30 cellular contexts compared by ENCODE assay signal in the genomic region with DNA sequence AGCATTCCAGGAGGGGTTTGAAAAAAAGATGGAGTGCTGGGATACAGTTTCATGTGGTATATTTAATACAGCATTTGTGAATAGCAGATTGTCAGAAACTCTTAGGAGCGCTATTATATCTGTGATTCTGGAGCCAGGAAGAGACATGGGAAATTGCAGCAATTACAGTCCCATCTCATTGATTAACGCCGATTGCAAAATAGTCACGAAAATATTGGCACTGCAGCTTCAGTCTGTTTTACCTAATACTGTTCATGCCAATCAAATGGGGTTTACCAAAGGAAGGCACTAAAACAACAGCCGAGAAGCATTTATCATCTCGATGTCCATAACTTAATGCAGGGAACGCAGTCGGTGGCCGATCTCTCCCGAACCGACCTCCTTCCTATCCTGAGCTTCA.
"Had no signal": no experiment of that assay in that cellular context is flagged by ENCODE, and none has a peak within 500 bp of the region (broad histone marks: within the 10 kb centered on the region; RNA-seq: fewer than 3 reads in every experiment).

No MANE protein-coding gene starts in this region.

- H3K9me3 ChIP-seq: neutrophil, pancreas, prostate gland, spleen, suprapubic skin, testis, tibial artery, transverse colon, upper lobe of right lung, uterus had no signal

- H3K27ac ChIP-seq: neutrophil, pancreas, prostate gland, skin epidermis, spleen, suprapubic skin, testis, tibial artery, transverse colon, upper lobe of right lung, uterus had no signal

- H3K4me2 ChIP-seq: smooth muscle cell had no signal

- H3K9me3 Mint-ChIP-seq: naive thymus-derived CD4-positive, alpha-beta T cell; natural killer cell; nephron; neural crest cell; stimulated activated memory B cell treated with anti-CD40 and anti-IgM and Interleukin-4, amounts not matched to agents 10 μg/mL and 1 μg/mL and 100 μg/mL, for 72 hours; stimulated activated naive CD8-positive, alpha-beta T cell treated with anti-CD3 and anti-CD28 coated beads, Interleukin-15, amount 100 ng/mL, for 72 hours; type B pancreatic cell had no signal

- H3K4me1 ChIP-seq: prostate gland, spleen, suprapubic skin, testis, tibial artery, transverse colon, upper lobe of right lung, uterus had no signal

- H3K36me3 ChIP-seq: neutrophil, pancreas, prostate gland, spleen, suprapubic skin, tibial artery, transverse colon, upper lobe of right lung, uterus had no signal

- H3K27me3 ChIP-seq: neutrophil, pancreas, spleen, testis, transverse colon, uterus had no signal

- H3K27ac Mint-ChIP-seq: naive thymus-derived CD4-positive, alpha-beta T cell; natural killer cell; nephron; stimulated activated memory B cell treated with anti-CD40 and anti-IgM and Interleukin-4, amounts not matched to agents 10 μg/mL and 1 μg/mL and 100 μg/mL, for 72 hours; stimulated activated naive CD8-positive, alpha-beta T cell treated with anti-CD3 and anti-CD28 coated beads, Interleukin-15, amount 100 ng/mL, for 72 hours; type B pancreatic cell had no signal

- DNase-seq: naive thymus-derived CD4-positive, alpha-beta T cell; natural killer cell; nucleus accumbens; pancreas; right cardiac atrium; spleen; stimulated activated CD4-positive, alpha-beta T cell treated with anti-CD3 and anti-CD28 coated beads, Interleukin-12 subunit alpha, Interleukin-12 subunit beta, amount 100 ng/mL, for 4 hours; stimulated activated CD4-positive, alpha-beta T cell treated with anti-CD3 and anti-CD28 coated beads, Interleukin-1b, Interleukin-23, amount 100 ng/mL, for 48 hours; stimulated activated CD4-positive, alpha-beta T cell treated with anti-CD3 and anti-CD28 coated beads, Interleukin-4, amount 100 ng/mL, for 1 hour; stimulated activated CD4-positive, alpha-beta T cell treated with anti-CD3 and anti-CD28 coated beads, Interleukin-4, amount 100 ng/mL, for 4 hours; stimulated activated CD8-positive, alpha-beta memory T cell treated with anti-CD3 and anti-CD28 coated beads, Interleukin-4, amount 100 ng/mL, for 48 hours; stimulated activated naive CD4-positive, alpha-beta T cell; stimulated activated naive CD8-positive, alpha-beta T cell treated with anti-CD3 and anti-CD28 coated beads, Interleukin-15, amount 100 ng/mL, for 72 hours; stimulated activated naive CD8-positive, alpha-beta T cell treated with anti-CD3 and anti-CD28 coated beads, Interleukin-15, Interleukin-2, amounts not matched to agents 100 U/mL and 50 U/mL, for 24 hours; substantia nigra; testis; tibial artery; transverse colon; upper lobe of right lung; uterus had no signal

- H3K27me3 Mint-ChIP-seq: stimulated activated memory B cell treated with anti-CD40 and anti-IgM and Interleukin-4, amounts not matched to agents 10 μg/mL and 1 μg/mL and 100 μg/mL, for 72 hours had no signal

- H3K36me3 Mint-ChIP-seq: naive thymus-derived CD4-positive, alpha-beta T cell; natural killer cell; stimulated activated memory B cell treated with anti-CD40 and anti-IgM and Interleukin-4, amounts not matched to agents 10 μg/mL and 1 μg/mL and 100 μg/mL, for 72 hours; type B pancreatic cell had no signal

- H3K4me3 ChIP-seq: pancreas, prostate gland, skin epidermis, smooth muscle cell, spleen, suprapubic skin, testis, tibial artery, transverse colon, upper lobe of right lung, uterus had no signal

- H3K4me1 Mint-ChIP-seq: naive thymus-derived CD4-positive, alpha-beta T cell; natural killer cell; neural crest cell; stimulated activated memory B cell treated with anti-CD40 and anti-IgM and Interleukin-4, amounts not matched to agents 10 μg/mL and 1 μg/mL and 100 μg/mL, for 72 hours; stimulated activated naive CD8-positive, alpha-beta T cell treated with anti-CD3 and anti-CD28 coated beads, Interleukin-15, amount 100 ng/mL, for 72 hours had no signal

- H3K4me3 Mint-ChIP-seq: naive thymus-derived CD4-positive, alpha-beta T cell; natural killer cell; nephron; neural crest cell; stimulated activated memory B cell treated with anti-CD40 and anti-IgM and Interleukin-4, amounts not matched to agents 10 μg/mL and 1 μg/mL and 100 μg/mL, for 72 hours; stimulated activated naive CD8-positive, alpha-beta T cell treated with anti-CD3 and anti-CD28 coated beads, Interleukin-15, amount 100 ng/mL, for 72 hours; type B pancreatic cell had no signal

- ATAC-seq: naive thymus-derived CD4-positive, alpha-beta T cell; natural killer cell; pancreas; right cardiac atrium; sciatic nerve; stimulated activated memory B cell treated with anti-CD40 and anti-IgM and Interleukin-4, amounts not matched to agents 10 μg/mL and 1 μg/mL and 100 μg/mL, for 72 hours; stimulated activated naive CD8-positive, alpha-beta T cell treated with anti-CD3 and anti-CD28 coated beads, Interleukin-15, amount 100 ng/mL, for 72 hours; stimulated activated naive CD8-positive, alpha-beta T cell treated with anti-CD3 and anti-CD28 coated beads, Interleukin-15, Interleukin-2, amounts not matched to agents 100 U/mL and 50 U/mL, for 24 hours; upper lobe of right lung had no signal
